ENCODE assay signal across 1 cellular context in the genomic region with DNA sequence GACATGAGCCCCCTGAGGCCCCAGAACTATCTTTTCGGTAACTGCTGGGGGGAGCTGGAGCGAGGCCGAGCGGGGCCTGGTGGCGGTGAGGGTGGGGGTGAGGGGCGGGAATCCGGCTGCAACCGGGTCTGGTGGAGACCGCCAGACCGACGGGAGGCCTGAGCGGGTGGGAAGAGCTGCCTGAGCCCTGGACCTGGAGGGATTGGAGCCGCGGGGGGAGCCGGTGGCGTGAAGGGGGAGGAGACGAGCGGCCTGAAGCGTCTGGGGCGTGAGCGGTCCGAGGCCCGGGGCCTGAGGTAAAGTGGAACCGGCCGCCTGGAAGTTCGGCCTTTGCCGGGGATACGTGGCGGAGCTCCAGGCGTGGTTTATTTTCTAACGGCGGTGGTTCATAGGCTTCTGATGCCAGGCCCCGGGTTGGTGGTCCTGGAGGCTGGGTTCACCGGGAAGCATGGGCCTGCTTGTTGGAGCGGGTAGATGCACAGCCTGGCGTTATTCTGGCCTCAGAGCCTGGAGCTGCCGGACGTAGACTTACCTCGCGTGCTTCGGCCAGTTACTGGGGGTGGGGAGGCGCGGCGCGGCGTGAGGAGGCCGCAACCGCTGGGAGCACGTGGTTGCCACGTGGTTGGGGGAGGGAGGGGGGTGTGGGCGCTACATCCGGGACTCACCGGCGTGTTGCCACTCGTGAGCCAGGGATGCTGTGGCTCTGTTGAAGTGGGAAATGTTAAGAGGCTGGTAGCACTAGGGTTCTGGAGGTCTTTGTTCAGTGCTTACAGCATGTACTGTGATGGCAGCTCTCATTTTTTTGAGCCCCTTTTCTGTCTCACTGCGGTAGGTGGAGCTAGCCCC.
TF ChIP-seq lines count a peak whose summit lies in the region.

No MANE protein-coding gene starts in this region.

TF ChIP-seq in HepG2, 621 proteins besides CTCF, POLR2A, EP300 and RAD21 (continued from another document and continues in another):
- TF ChIP-seq, protein P1, sequence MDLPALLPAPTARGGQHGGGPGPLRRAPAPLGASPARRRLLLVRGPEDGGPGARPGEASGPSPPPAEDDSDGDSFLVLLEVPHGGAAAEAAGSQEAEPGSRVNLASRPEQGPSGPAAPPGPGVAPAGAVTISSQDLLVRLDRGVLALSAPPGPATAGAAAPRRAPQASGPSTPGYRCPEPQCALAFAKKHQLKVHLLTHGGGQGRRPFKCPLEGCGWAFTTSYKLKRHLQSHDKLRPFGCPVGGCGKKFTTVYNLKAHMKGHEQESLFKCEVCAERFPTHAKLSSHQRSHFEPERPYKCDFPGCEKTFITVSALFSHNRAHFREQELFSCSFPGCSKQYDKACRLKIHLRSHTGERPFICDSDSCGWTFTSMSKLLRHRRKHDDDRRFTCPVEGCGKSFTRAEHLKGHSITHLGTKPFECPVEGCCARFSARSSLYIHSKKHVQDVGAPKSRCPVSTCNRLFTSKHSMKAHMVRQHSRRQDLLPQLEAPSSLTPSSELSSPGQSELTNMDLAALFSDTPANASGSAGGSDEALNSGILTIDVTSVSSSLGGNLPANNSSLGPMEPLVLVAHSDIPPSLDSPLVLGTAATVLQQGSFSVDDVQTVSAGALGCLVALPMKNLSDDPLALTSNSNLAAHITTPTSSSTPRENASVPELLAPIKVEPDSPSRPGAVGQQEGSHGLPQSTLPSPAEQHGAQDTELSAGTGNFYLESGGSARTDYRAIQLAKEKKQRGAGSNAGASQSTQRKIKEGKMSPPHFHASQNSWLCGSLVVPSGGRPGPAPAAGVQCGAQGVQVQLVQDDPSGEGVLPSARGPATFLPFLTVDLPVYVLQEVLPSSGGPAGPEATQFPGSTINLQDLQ (CRISPR knock-in tag; IDR thresholded peaks at IDR 0.05) = peak; percentile 72; the same call in 1 of the 2 replicates
- TF ChIP-seq, protein P2, sequence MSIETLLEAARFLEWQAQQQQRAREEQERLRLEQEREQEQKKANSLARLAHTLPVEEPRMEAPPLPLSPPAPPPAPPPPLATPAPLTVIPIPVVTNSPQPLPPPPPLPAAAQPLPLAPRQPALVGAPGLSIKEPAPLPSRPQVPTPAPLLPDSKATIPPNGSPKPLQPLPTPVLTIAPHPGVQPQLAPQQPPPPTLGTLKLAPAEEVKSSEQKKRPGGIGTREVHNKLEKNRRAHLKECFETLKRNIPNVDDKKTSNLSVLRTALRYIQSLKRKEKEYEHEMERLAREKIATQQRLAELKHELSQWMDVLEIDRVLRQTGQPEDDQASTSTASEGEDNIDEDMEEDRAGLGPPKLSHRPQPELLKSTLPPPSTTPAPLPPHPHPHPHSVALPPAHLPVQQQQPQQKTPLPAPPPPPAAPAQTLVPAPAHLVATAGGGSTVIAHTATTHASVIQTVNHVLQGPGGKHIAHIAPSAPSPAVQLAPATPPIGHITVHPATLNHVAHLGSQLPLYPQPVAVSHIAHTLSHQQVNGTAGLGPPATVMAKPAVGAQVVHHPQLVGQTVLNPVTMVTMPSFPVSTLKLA (IDR thresholded peaks at IDR 0.05) = peak; percentile 100
- no peak for TF ChIP-seq ZNF121 (CRISPR knock-in tag; IDR thresholded peaks at IDR 0.05)
- TF ChIP-seq NAIF1 (CRISPR knock-in tag; IDR thresholded peaks at IDR 0.05; ENCODE audit: borderline replicate concordance) = no peak; the same call in 1 of the 2 replicates
- no peak for TF ChIP-seq ZNF569 (CRISPR knock-in tag; IDR thresholded peaks at IDR 0.05; ENCODE audit: borderline replicate concordance)
- TF ChIP-seq, protein P3, sequence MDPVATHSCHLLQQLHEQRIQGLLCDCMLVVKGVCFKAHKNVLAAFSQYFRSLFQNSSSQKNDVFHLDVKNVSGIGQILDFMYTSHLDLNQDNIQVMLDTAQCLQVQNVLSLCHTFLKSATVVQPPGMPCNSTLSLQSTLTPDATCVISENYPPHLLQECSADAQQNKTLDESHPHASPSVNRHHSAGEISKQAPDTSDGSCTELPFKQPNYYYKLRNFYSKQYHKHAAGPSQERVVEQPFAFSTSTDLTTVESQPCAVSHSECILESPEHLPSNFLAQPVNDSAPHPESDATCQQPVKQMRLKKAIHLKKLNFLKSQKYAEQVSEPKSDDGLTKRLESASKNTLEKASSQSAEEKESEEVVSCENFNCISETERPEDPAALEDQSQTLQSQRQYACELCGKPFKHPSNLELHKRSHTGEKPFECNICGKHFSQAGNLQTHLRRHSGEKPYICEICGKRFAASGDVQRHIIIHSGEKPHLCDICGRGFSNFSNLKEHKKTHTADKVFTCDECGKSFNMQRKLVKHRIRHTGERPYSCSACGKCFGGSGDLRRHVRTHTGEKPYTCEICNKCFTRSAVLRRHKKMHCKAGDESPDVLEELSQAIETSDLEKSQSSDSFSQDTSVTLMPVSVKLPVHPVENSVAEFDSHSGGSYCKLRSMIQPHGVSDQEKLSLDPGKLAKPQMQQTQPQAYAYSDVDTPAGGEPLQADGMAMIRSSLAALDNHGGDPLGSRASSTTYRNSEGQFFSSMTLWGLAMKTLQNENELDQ (CRISPR knock-in tag; IDR thresholded peaks at IDR 0.05; ENCODE audit: borderline replicate concordance) = no peak
- TF ChIP-seq, protein P4, sequence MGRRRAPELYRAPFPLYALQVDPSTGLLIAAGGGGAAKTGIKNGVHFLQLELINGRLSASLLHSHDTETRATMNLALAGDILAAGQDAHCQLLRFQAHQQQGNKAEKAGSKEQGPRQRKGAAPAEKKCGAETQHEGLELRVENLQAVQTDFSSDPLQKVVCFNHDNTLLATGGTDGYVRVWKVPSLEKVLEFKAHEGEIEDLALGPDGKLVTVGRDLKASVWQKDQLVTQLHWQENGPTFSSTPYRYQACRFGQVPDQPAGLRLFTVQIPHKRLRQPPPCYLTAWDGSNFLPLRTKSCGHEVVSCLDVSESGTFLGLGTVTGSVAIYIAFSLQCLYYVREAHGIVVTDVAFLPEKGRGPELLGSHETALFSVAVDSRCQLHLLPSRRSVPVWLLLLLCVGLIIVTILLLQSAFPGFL (CRISPR knock-in tag; IDR thresholded peaks at IDR 0.05) = no peak
- peak; percentile 37 for TF ChIP-seq ZNF768 (CRISPR knock-in tag; IDR thresholded peaks at IDR 0.05)
- no peak for TF ChIP-seq HNRNPK (IDR thresholded peaks at IDR 0.05; ENCODE audit: low read depth, low read length, poor library complexity, severe bottlenecking)
- TF ChIP-seq, protein P5, sequence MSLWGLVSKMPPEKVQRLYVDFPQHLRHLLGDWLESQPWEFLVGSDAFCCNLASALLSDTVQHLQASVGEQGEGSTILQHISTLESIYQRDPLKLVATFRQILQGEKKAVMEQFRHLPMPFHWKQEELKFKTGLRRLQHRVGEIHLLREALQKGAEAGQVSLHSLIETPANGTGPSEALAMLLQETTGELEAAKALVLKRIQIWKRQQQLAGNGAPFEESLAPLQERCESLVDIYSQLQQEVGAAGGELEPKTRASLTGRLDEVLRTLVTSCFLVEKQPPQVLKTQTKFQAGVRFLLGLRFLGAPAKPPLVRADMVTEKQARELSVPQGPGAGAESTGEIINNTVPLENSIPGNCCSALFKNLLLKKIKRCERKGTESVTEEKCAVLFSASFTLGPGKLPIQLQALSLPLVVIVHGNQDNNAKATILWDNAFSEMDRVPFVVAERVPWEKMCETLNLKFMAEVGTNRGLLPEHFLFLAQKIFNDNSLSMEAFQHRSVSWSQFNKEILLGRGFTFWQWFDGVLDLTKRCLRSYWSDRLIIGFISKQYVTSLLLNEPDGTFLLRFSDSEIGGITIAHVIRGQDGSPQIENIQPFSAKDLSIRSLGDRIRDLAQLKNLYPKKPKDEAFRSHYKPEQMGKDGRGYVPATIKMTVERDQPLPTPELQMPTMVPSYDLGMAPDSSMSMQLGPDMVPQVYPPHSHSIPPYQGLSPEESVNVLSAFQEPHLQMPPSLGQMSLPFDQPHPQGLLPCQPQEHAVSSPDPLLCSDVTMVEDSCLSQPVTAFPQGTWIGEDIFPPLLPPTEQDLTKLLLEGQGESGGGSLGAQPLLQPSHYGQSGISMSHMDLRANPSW (CRISPR knock-in tag; IDR thresholded peaks at IDR 0.05; ENCODE audit: borderline replicate concordance) = no peak
- TF ChIP-seq ZNF510 (CRISPR knock-in tag; IDR thresholded peaks at IDR 0.05; ENCODE audit: low read depth) = no peak
- TF ChIP-seq, protein P6, sequence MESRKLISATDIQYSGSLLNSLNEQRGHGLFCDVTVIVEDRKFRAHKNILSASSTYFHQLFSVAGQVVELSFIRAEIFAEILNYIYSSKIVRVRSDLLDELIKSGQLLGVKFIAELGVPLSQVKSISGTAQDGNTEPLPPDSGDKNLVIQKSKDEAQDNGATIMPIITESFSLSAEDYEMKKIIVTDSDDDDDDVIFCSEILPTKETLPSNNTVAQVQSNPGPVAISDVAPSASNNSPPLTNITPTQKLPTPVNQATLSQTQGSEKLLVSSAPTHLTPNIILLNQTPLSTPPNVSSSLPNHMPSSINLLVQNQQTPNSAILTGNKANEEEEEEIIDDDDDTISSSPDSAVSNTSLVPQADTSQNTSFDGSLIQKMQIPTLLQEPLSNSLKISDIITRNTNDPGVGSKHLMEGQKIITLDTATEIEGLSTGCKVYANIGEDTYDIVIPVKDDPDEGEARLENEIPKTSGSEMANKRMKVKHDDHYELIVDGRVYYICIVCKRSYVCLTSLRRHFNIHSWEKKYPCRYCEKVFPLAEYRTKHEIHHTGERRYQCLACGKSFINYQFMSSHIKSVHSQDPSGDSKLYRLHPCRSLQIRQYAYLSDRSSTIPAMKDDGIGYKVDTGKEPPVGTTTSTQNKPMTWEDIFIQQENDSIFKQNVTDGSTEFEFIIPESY (CRISPR knock-in tag; IDR thresholded peaks at IDR 0.05) = no peak
- no peak for TF ChIP-seq XBP1 (CRISPR knock-in tag; IDR thresholded peaks at IDR 0.05)
- TF ChIP-seq TRIM24 (CRISPR knock-in tag; IDR thresholded peaks at IDR 0.05) = no peak
- TF ChIP-seq, protein P7, sequence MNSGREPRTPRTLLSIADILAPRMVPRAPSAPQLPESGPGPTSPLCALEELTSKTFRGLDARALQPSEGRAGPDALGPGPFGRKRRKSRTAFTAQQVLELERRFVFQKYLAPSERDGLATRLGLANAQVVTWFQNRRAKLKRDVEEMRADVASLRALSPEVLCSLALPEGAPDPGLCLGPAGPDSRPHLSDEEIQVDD (CRISPR knock-in tag; IDR thresholded peaks at IDR 0.05; ENCODE audit: borderline replicate concordance) = no peak; the same call in 1 of the 2 replicates
- TF ChIP-seq GFI1 (CRISPR knock-in tag; IDR thresholded peaks at IDR 0.05; ENCODE audit: borderline replicate concordance) = no peak
- TF ChIP-seq ZNF772 (CRISPR knock-in tag; IDR thresholded peaks at IDR 0.05) = peak; percentile 61; the same call in 1 of the 2 replicates
- TF ChIP-seq JDP2 (CRISPR knock-in tag; IDR thresholded peaks at IDR 0.05; ENCODE audit: borderline replicate concordance) = no peak; the same call in 1 of the 2 replicates
- TF ChIP-seq ZNF746 (CRISPR knock-in tag; IDR thresholded peaks at IDR 0.05) = peak; percentile 66; the same call in 1 of the 2 replicates
- TF ChIP-seq, protein P8, sequence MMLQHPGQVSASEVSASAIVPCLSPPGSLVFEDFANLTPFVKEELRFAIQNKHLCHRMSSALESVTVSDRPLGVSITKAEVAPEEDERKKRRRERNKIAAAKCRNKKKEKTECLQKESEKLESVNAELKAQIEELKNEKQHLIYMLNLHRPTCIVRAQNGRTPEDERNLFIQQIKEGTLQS (CRISPR knock-in tag; IDR thresholded peaks at IDR 0.05) = 0 out of 2 replicates have a peak, but pooled peaks have one; percentile 31
- no peak for TF ChIP-seq ZNF775 (CRISPR knock-in tag; IDR thresholded peaks at IDR 0.05; ENCODE audit: borderline replicate concordance)
- no peak for TF ChIP-seq XRCC5 (optimal IDR thresholded peaks at IDR 0.05; ENCODE audit: low read length)
- TF ChIP-seq, protein P9, sequence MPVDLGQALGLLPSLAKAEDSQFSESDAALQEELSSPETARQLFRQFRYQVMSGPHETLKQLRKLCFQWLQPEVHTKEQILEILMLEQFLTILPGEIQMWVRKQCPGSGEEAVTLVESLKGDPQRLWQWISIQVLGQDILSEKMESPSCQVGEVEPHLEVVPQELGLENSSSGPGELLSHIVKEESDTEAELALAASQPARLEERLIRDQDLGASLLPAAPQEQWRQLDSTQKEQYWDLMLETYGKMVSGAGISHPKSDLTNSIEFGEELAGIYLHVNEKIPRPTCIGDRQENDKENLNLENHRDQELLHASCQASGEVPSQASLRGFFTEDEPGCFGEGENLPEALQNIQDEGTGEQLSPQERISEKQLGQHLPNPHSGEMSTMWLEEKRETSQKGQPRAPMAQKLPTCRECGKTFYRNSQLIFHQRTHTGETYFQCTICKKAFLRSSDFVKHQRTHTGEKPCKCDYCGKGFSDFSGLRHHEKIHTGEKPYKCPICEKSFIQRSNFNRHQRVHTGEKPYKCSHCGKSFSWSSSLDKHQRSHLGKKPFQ (CRISPR knock-in tag; IDR thresholded peaks at IDR 0.05; ENCODE audit: insufficient replicate concordance) = peak; percentile 9
- peak; percentile 77; the same call in 1 of the 2 replicates for TF ChIP-seq AKAP8 (CRISPR knock-in tag; IDR thresholded peaks at IDR 0.05)
- TF ChIP-seq, protein P10, sequence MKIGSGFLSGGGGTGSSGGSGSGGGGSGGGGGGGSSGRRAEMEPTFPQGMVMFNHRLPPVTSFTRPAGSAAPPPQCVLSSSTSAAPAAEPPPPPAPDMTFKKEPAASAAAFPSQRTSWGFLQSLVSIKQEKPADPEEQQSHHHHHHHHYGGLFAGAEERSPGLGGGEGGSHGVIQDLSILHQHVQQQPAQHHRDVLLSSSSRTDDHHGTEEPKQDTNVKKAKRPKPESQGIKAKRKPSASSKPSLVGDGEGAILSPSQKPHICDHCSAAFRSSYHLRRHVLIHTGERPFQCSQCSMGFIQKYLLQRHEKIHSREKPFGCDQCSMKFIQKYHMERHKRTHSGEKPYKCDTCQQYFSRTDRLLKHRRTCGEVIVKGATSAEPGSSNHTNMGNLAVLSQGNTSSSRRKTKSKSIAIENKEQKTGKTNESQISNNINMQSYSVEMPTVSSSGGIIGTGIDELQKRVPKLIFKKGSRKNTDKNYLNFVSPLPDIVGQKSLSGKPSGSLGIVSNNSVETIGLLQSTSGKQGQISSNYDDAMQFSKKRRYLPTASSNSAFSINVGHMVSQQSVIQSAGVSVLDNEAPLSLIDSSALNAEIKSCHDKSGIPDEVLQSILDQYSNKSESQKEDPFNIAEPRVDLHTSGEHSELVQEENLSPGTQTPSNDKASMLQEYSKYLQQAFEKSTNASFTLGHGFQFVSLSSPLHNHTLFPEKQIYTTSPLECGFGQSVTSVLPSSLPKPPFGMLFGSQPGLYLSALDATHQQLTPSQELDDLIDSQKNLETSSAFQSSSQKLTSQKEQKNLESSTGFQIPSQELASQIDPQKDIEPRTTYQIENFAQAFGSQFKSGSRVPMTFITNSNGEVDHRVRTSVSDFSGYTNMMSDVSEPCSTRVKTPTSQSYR (CRISPR knock-in tag; IDR thresholded peaks at IDR 0.05; ENCODE audit: borderline replicate concordance) = peak; percentile 83
